17 cellular contexts compared by ENCODE assay signal in genomic region chr4:176735300-176735699, GRCh38. TPM values are rescaled to one million over a fixed set of nuclear protein-coding genes. Genes with fewer than 3 reads are reported as not detected.
A peak's percentile ranks its signal among the peaks of the same experiment; 100 is the strongest.
DNase-seq lines count a peak whose midpoint lies in the region; ATAC-seq and TF ChIP-seq lines count a peak whose summit lies in the region.
"Had no signal": no experiment of that assay in that cellular context is flagged by ENCODE, and none has a peak within 500 bp of the region (broad histone marks: within the 10 kb centered on the region; RNA-seq: fewer than 3 reads in every experiment).

No MANE protein-coding gene starts in this region.

- peaks cover 0 to 2% (median 0%) of the 10 kb centered on the region in 9 donors for H3K9me3 Mint-ChIP-seq in naive thymus-derived CD8-positive, alpha-beta T cell

- H3K27ac Mint-ChIP-seq in naive thymus-derived CD8-positive, alpha-beta T cell: no peak overlapping the region

- no peak overlapping the region for H3K4me3 Mint-ChIP-seq in naive thymus-derived CD8-positive, alpha-beta T cell

- H3K27me3 Mint-ChIP-seq in naive thymus-derived CD8-positive, alpha-beta T cell: no peaks in the 10 kb centered on the region

- H3K4me1 Mint-ChIP-seq in naive thymus-derived CD8-positive, alpha-beta T cell: no peaks in the 10 kb centered on the region

- CTCF ChIA-PET in AG04450 (lab: Charles Lee): no interaction called here

- TF ChIP-seq CTCF in AG04450 (IDR thresholded peaks at IDR 0.05; ENCODE audit: low read depth, low read length): no peak
- no peak for TF ChIP-seq CTCF in astrocyte of the cerebellum (IDR thresholded peaks at IDR 0.05; ENCODE audit: low read depth, low read length, missing control alignments)
- TF ChIP-seq CTCF in fibroblast of villous mesenchyme (IDR thresholded peaks at IDR 0.05; ENCODE audit: insufficient read depth, low read depth, low read length): no peak

- no peaks in the 10 kb centered on the region for H3K36me3 Mint-ChIP-seq in naive thymus-derived CD8-positive, alpha-beta T cell

- no peaks in the 10 kb centered on the region for H3K9me3 ChIP-seq in AG04450 (ENCODE audit: control insufficient read depth, insufficient read depth, low read length)
- H3K9me3 ChIP-seq: vagina had no signal

- in situ Hi-C loops in astrocyte of the cerebellum (cut with HindIII; ENCODE audit: low sequenced_read_pairs): no loop called here

- ATAC-seq in naive thymus-derived CD8-positive, alpha-beta T cell: no peak

- DNase-seq in AG04450 (ENCODE audit: low read depth, low spot score): peak; percentile 29
- DNase-seq in HS-27A (ENCODE audit: low read depth): peak; percentile 26
- peak; percentile 31 for DNase-seq in astrocyte of the cerebellum (ENCODE audit: low read depth)
- peak; percentile 30 for DNase-seq in fibroblast of villous mesenchyme (ENCODE audit: low read depth)
- DNase-seq in activated CD4-positive, alpha-beta T cell treated with anti-CD3 and anti-CD28 coated beads for 48 hours: no peak
- DNase-seq in naive thymus-derived CD8-positive, alpha-beta T cell: no peak
- DNase-seq in NCI-H2107 (lab: John Stamatoyannopoulos, UW): no peak
- no peak for DNase-seq in HPDE6-E6E7 (ENCODE audit: extremely low spot score)
- DNase-seq: activated CD8-positive, alpha-beta memory T cell treated with anti-CD3 and anti-CD28 coated beads for 24 hours; aorta; DMS 273 treated with DMSO at 0.1 percent for 48 hours; effector CD4-positive, alpha-beta T cell; NCI-H2029; retina; WERI-Rb-1 had no signal

- no peaks in the 10 kb centered on the region for H3K27me3 ChIP-seq in AG04450 (ENCODE audit: control insufficient read depth, insufficient read depth, low read length)
- H3K27me3 ChIP-seq: vagina had no signal

- POLR2A ChIA-PET in AG04450 (lab: Yijun Ruan, JAX): no interaction called here
- POLR2A ChIA-PET in naive thymus-derived CD8-positive, alpha-beta T cell (lab: Charles Lee): no interaction called here

- H3K4me3 ChIP-seq in AG04450 (ENCODE audit: low read depth, low read length): no peak overlapping the region
- H3K4me3 ChIP-seq in astrocyte of the cerebellum (ENCODE audit: low read depth, low read length): no peak overlapping the region
- H3K4me3 ChIP-seq in fibroblast of villous mesenchyme (ENCODE audit: low read depth, low read length): no peak overlapping the region
- H3K4me3 ChIP-seq: vagina had no signal

- no peak overlapping the region for H3K27ac ChIP-seq in AG04450 (ENCODE audit: low read depth, low read length)
- H3K27ac ChIP-seq: RWPE1, vagina, WERI-Rb-1 had no signal

RNA-seq across cellular contexts. Expression of gene VEGFC, which starts 57.4 kb away (rescaled TPM):
- 30.1 and 31.0 TPM in 2 replicates for polyA plus RNA-seq in AG04450 (2011; rRNA removed)
- 35.3 and 35.7 TPM in 2 replicates for polyA minus RNA-seq in AG04450 (2011; rRNA and poly(A)+ RNA removed)
- total RNA-seq in fibroblast of villous mesenchyme: 30.3 and 77.3 TPM in 2 replicates
- total RNA-seq in naive thymus-derived CD8-positive, alpha-beta T cell: not detected
- polyA plus RNA-seq in naive thymus-derived CD8-positive, alpha-beta T cell: not detected

Comparison
In these comparisons a context has a peak if more than half of its experiments do, and no peak if none do; other contexts are left out.
1. DNase-seq: peak in AG04450 (single experiment), HS-27A (single experiment), astrocyte of the cerebellum (single experiment) and fibroblast of villous mesenchyme (single experiment); none in activated CD4-positive, alpha-beta T cell treated with anti-CD3 and anti-CD28 coated beads for 48 hours (single experiment), naive thymus-derived CD8-positive, alpha-beta T cell (0 of 10), NCI-H2107 (single experiment) and HPDE6-E6E7 (single experiment).
2. RNA of gene VEGFC, which starts 57.4 kb away (total RNA-seq): 30.3 to 77.3 TPM in fibroblast of villous mesenchyme; not detected in naive thymus-derived CD8-positive, alpha-beta T cell; every median in the first group is over 10 times any median in the second.